In genomic region chr7:17599733-17600685, GRCh38 we compare ENCODE assay signal across 1 cellular context.
TF ChIP-seq lines count a peak whose summit lies in the region.

No MANE protein-coding gene starts in this region.

TF ChIP-seq in HEK293, 187 proteins besides CTCF, POLR2A, EP300 and RAD21 (continued from another document and continues in another):
- TF ChIP-seq ZSCAN4 (tag by site-specific recombination; IDR thresholded peaks at IDR 0.05): peak; percentile 50; the same call in 1 of the 2 replicates
- TF ChIP-seq HOXA7 (CRISPR knock-in tag; IDR thresholded peaks at IDR 0.05; ENCODE audit: borderline replicate concordance): no peak
- TF ChIP-seq, protein P1, sequence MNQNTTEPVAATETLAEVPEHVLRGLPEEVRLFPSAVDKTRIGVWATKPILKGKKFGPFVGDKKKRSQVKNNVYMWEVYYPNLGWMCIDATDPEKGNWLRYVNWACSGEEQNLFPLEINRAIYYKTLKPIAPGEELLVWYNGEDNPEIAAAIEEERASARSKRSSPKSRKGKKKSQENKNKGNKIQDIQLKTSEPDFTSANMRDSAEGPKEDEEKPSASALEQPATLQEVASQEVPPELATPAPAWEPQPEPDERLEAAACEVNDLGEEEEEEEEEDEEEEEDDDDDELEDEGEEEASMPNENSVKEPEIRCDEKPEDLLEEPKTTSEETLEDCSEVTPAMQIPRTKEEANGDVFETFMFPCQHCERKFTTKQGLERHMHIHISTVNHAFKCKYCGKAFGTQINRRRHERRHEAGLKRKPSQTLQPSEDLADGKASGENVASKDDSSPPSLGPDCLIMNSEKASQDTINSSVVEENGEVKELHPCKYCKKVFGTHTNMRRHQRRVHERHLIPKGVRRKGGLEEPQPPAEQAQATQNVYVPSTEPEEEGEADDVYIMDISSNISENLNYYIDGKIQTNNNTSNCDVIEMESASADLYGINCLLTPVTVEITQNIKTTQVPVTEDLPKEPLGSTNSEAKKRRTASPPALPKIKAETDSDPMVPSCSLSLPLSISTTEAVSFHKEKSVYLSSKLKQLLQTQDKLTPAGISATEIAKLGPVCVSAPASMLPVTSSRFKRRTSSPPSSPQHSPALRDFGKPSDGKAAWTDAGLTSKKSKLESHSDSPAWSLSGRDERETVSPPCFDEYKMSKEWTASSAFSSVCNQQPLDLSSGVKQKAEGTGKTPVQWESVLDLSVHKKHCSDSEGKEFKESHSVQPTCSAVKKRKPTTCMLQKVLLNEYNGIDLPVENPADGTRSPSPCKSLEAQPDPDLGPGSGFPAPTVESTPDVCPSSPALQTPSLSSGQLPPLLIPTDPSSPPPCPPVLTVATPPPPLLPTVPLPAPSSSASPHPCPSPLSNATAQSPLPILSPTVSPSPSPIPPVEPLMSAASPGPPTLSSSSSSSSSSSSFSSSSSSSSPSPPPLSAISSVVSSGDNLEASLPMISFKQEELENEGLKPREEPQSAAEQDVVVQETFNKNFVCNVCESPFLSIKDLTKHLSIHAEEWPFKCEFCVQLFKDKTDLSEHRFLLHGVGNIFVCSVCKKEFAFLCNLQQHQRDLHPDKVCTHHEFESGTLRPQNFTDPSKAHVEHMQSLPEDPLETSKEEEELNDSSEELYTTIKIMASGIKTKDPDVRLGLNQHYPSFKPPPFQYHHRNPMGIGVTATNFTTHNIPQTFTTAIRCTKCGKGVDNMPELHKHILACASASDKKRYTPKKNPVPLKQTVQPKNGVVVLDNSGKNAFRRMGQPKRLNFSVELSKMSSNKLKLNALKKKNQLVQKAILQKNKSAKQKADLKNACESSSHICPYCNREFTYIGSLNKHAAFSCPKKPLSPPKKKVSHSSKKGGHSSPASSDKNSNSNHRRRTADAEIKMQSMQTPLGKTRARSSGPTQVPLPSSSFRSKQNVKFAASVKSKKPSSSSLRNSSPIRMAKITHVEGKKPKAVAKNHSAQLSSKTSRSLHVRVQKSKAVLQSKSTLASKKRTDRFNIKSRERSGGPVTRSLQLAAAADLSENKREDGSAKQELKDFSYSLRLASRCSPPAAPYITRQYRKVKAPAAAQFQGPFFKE (tag by site-specific recombination; IDR thresholded peaks at IDR 0.05; ENCODE audit: borderline replicate concordance): no peak
- no peak for TF ChIP-seq TCF7L2 (IDR thresholded peaks at IDR 0.05; ENCODE audit: borderline replicate concordance, low read depth, low read length)
- TF ChIP-seq HIC1 (tag by site-specific recombination; IDR thresholded peaks at IDR 0.05): no peak
- no peak for TF ChIP-seq ZNF211 (tag by site-specific recombination; IDR thresholded peaks at IDR 0.05; ENCODE audit: low read depth)
- TF ChIP-seq ZNF155 (tag by site-specific recombination; IDR thresholded peaks at IDR 0.05): no peak
- TF ChIP-seq, protein P2, sequence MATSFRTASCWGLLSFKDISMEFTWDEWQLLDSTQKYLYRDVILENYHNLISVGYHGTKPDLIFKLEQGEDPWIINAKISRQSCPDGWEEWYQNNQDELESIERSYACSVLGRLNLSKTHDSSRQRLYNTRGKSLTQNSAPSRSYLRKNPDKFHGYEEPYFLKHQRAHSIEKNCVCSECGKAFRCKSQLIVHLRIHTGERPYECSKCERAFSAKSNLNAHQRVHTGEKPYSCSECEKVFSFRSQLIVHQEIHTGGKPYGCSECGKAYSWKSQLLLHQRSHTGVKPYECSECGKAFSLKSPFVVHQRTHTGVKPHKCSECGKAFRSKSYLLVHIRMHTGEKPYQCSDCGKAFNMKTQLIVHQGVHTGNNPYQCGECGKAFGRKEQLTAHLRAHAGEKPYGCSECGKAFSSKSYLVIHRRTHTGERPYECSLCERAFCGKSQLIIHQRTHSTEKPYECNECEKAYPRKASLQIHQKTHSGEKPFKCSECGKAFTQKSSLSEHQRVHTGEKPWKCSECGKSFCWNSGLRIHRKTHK (tag by site-specific recombination; IDR thresholded peaks at IDR 0.05): no peak
- TF ChIP-seq HOXC10 (CRISPR knock-in tag; IDR thresholded peaks at IDR 0.05): no peak
- TF ChIP-seq ZNF623 (tag by site-specific recombination; IDR thresholded peaks at IDR 0.05): no peak
- no peak for TF ChIP-seq ZSCAN5A (tag by site-specific recombination; IDR thresholded peaks at IDR 0.05)
- TF ChIP-seq, protein P3, sequence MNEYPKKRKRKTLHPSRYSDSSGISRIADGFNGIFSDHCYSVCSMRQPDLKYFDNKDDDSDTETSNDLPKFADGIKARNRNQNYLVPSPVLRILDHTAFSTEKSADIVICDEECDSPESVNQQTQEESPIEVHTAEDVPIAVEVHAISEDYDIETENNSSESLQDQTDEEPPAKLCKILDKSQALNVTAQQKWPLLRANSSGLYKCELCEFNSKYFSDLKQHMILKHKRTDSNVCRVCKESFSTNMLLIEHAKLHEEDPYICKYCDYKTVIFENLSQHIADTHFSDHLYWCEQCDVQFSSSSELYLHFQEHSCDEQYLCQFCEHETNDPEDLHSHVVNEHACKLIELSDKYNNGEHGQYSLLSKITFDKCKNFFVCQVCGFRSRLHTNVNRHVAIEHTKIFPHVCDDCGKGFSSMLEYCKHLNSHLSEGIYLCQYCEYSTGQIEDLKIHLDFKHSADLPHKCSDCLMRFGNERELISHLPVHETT (tag by site-specific recombination; IDR thresholded peaks at IDR 0.05): peak; percentile 89
- peak; percentile 86 for TF ChIP-seq ZNF629 (tag by site-specific recombination; IDR thresholded peaks at IDR 0.05)
- no peak for TF ChIP-seq ZNF48 (tag by site-specific recombination; IDR thresholded peaks at IDR 0.05)
- TF ChIP-seq ZNF239 (tag by site-specific recombination; IDR thresholded peaks at IDR 0.05): no peak
- TF ChIP-seq YY2 (tag by site-specific recombination; IDR thresholded peaks at IDR 0.05): 0 out of 2 replicates have a peak, but pooled peaks have one; percentile 36
- TF ChIP-seq BCL11B (tag by site-specific recombination; IDR thresholded peaks at IDR 0.05; ENCODE audit: low read depth): no peak
- TF ChIP-seq ZNF292 (tag by site-specific recombination; IDR thresholded peaks at IDR 0.05; ENCODE audit: borderline replicate concordance, low read depth): no peak
- 0 out of 2 replicates have a peak, but pooled peaks have one; percentile 50 for TF ChIP-seq ZBTB17 (tag by site-specific recombination; IDR thresholded peaks at IDR 0.05)
- TF ChIP-seq PBX3 (CRISPR knock-in tag; IDR thresholded peaks at IDR 0.05): no peak
- peak; percentile 44 for TF ChIP-seq GLIS2 (tag by site-specific recombination; IDR thresholded peaks at IDR 0.05)
- TF ChIP-seq ZNF221 (tag by site-specific recombination; IDR thresholded peaks at IDR 0.05; ENCODE audit: borderline replicate concordance): no peak
- TF ChIP-seq ZNF394 (tag by site-specific recombination; IDR thresholded peaks at IDR 0.05; ENCODE audit: borderline replicate concordance): peak; percentile 70
- TF ChIP-seq, protein P4, sequence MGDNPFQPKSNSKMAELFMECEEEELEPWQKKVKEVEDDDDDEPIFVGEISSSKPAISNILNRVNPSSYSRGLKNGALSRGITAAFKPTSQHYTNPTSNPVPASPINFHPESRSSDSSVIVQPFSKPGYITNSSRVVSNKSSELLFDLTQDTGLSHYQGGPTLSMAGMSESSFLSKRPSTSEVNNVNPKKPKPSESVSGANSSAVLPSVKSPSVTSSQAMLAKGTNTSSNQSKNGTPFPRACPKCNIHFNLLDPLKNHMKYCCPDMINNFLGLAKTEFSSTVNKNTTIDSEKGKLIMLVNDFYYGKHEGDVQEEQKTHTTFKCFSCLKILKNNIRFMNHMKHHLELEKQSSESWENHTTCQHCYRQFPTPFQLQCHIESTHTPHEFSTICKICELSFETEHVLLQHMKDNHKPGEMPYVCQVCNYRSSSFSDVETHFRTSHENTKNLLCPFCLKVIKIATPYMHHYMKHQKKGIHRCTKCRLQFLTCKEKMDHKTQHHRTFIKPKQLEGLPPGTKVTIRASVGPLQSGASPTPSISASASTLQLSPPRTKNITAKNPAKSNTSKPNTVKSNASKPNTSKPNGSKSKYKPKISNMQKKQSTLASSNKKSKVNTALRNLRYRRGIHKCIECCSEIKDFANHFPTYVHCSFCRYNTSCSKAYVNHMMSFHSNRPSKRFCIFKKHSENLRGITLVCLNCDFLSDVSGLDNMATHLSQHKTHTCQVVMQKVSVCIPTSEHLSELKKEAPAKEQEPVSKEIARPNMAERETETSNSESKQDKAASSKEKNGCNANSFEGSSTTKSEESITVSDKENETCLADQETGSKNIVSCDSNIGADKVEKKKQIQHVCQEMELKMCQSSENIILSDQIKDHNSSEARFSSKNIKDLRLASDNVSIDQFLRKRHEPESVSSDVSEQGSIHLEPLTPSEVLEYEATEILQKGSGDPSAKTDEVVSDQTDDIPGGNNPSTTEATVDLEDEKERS (tag by site-specific recombination; IDR thresholded peaks at IDR 0.05): no peak
- TF ChIP-seq RBAK (tag by site-specific recombination; IDR thresholded peaks at IDR 0.05): no peak
- TF ChIP-seq ZNF302 (tag by site-specific recombination; IDR thresholded peaks at IDR 0.05; ENCODE audit: low read depth): no peak
- TF ChIP-seq, protein P5, sequence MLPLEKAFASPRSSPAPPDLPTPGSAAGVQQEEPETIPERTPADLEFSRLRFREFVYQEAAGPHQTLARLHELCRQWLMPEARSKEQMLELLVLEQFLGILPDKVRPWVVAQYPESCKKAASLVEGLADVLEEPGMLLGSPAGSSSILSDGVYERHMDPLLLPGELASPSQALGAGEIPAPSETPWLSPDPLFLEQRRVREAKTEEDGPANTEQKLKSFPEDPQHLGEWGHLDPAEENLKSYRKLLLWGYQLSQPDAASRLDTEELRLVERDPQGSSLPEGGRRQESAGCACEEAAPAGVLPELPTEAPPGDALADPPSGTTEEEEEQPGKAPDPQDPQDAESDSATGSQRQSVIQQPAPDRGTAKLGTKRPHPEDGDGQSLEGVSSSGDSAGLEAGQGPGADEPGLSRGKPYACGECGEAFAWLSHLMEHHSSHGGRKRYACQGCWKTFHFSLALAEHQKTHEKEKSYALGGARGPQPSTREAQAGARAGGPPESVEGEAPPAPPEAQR (tag by site-specific recombination; IDR thresholded peaks at IDR 0.05): no peak
- TF ChIP-seq OSR2 (tag by site-specific recombination; IDR thresholded peaks at IDR 0.05): peak; percentile 98
- 0 out of 2 replicates have a peak, but pooled peaks have one; percentile 49 for TF ChIP-seq ZNF184 (tag by site-specific recombination; IDR thresholded peaks at IDR 0.05)
- TF ChIP-seq ZNF114 (tag by site-specific recombination; IDR thresholded peaks at IDR 0.05): no peak
- TF ChIP-seq ZNF311 (tag by site-specific recombination; IDR thresholded peaks at IDR 0.05; ENCODE audit: borderline replicate concordance): no peak
- no peak for TF ChIP-seq ZNF280C (tag by site-specific recombination; IDR thresholded peaks at IDR 0.05)
- no peak for TF ChIP-seq ZNF112 (tag by site-specific recombination; IDR thresholded peaks at IDR 0.05)
